In genomic region chr14:23582906-23583760, GRCh38 we compare ENCODE assay signal across 19 cellular contexts. TPM values are rescaled to one million over a fixed set of nuclear protein-coding genes. Genes with fewer than 3 reads are reported as not detected.
DNase-seq lines count a peak whose midpoint lies in the region; ATAC-seq and TF ChIP-seq lines count a peak whose summit lies in the region.
"Had no signal": no experiment of that assay in that cellular context is flagged by ENCODE, and none has a peak within 500 bp of the region (broad histone marks: within the 10 kb centered on the region; RNA-seq: fewer than 3 reads in every experiment).

No MANE protein-coding gene starts in this region.

- H3K4me1 ChIP-seq in stomach, result peaks cover 0 to 6% (median 1%) of the 10 kb centered on the region in 4 donors
- H3K4me1 ChIP-seq in neural progenitor cell, result peaks cover 9% of the 10 kb centered on the region

- TF ChIP-seq EP300 in stomach (IDR thresholded peaks at IDR 0.05), result no peak

- no peak overlapping the region for H3K27ac Mint-ChIP-seq in activated CD8-positive, alpha-beta T cell treated with anti-CD3 and anti-CD28 coated beads, Interleukin-2, amount 10 ng/mL, durations not matched to agents 7 days and 5 days
- no peak overlapping the region for H3K27ac Mint-ChIP-seq in activated CD8-positive, alpha-beta T cell treated with anti-CD3 and anti-CD28 coated beads for 36 hours
- H3K27ac Mint-ChIP-seq in neural progenitor cell, result no peak overlapping the region
- H3K27ac Mint-ChIP-seq: CD4-positive, CD25-positive, alpha-beta regulatory T cell; GM23338; IgD-negative memory B cell had no signal

- no peaks in the 10 kb centered on the region for H3K36me3 ChIP-seq in stomach
- H3K36me3 ChIP-seq in neural progenitor cell, result no peaks in the 10 kb centered on the region
- H3K36me3 ChIP-seq: BLaER1 treated with 17β-estradiol and CSF1 and Interleukin-3, amounts not matched to agents 10 nM and 100 nM had no signal

- CTCF ChIA-PET in activated CD8-positive, alpha-beta T cell treated with anti-CD3 and anti-CD28 coated beads, Interleukin-2, amount 10 ng/mL, durations not matched to agents 7 days and 5 days (lab: Charles Lee), result interaction anchor here (2.5 to 3.3 kb wide), 2 partner anchors 24 to 49 kb away, joined by 9 to 17 read pairs; no protein-coding TSS in a partner anchor
- CTCF ChIA-PET in activated CD8-positive, alpha-beta T cell treated with anti-CD3 and anti-CD28 coated beads for 36 hours (lab: Charles Lee), result interaction anchor here (0.8 to 1.7 kb wide), 3 partner anchors 24 to 96 kb away, joined by 3 to 5 read pairs (median 3); no protein-coding TSS in a partner anchor

- TF ChIP-seq CTCF in activated CD8-positive, alpha-beta T cell treated with anti-CD3 and anti-CD28 coated beads for 36 hours (IDR thresholded peaks at IDR 0.05), result no peak
- TF ChIP-seq CTCF in stomach (IDR thresholded peaks at IDR 0.05), result no peak
- TF ChIP-seq CTCF in neural progenitor cell (IDR thresholded peaks at IDR 0.05), result no peak

- H3K27ac ChIP-seq in stomach, result no peak overlapping the region
- H3K27ac ChIP-seq in neural progenitor cell, result no peak overlapping the region
- H3K27ac ChIP-seq: BLaER1 treated with 17β-estradiol and CSF1 and Interleukin-3, amounts not matched to agents 10 nM and 100 nM had no signal

- no peak overlapping the region for H3K4me3 ChIP-seq in stomach
- H3K4me3 ChIP-seq in neural progenitor cell, result no peak overlapping the region
- H3K4me3 ChIP-seq: BLaER1 treated with 17β-estradiol and CSF1 and Interleukin-3, amounts not matched to agents 10 nM and 100 nM; GM23338 had no signal

- H3F3A ChIP-seq in neural progenitor cell (ENCODE audit: low read depth), result peaks cover 4% of the 10 kb centered on the region

- H3K9ac ChIP-seq in neural progenitor cell, result no peak overlapping the region
- H3K9ac ChIP-seq: BLaER1 treated with 17β-estradiol and CSF1 and Interleukin-3, amounts not matched to agents 10 nM and 100 nM had no signal

- H3K4me3 Mint-ChIP-seq in activated CD8-positive, alpha-beta T cell treated with anti-CD3 and anti-CD28 coated beads, Interleukin-2, amount 10 ng/mL, durations not matched to agents 7 days and 5 days, result no peak overlapping the region
- no peak overlapping the region for H3K4me3 Mint-ChIP-seq in activated CD8-positive, alpha-beta T cell treated with anti-CD3 and anti-CD28 coated beads for 36 hours
- H3K4me3 Mint-ChIP-seq in neural progenitor cell, result no peak overlapping the region
- H3K4me3 Mint-ChIP-seq: GM23338, IgD-negative memory B cell had no signal

- no peaks in the 10 kb centered on the region for H3K9me3 Mint-ChIP-seq in activated CD8-positive, alpha-beta T cell treated with anti-CD3 and anti-CD28 coated beads, Interleukin-2, amount 10 ng/mL, durations not matched to agents 7 days and 5 days (ENCODE audit: insufficient read depth)
- no peaks in the 10 kb centered on the region for H3K9me3 Mint-ChIP-seq in activated CD8-positive, alpha-beta T cell treated with anti-CD3 and anti-CD28 coated beads for 36 hours
- H3K9me3 Mint-ChIP-seq in neural progenitor cell, result peaks cover 2% of the 10 kb centered on the region
- H3K9me3 Mint-ChIP-seq: IgD-negative memory B cell had no signal

- peaks cover 40% of the 10 kb centered on the region for H3K27me3 Mint-ChIP-seq in activated CD8-positive, alpha-beta T cell treated with anti-CD3 and anti-CD28 coated beads, Interleukin-2, amount 10 ng/mL, durations not matched to agents 7 days and 5 days (ENCODE audit: low read depth)
- H3K27me3 Mint-ChIP-seq in activated CD8-positive, alpha-beta T cell treated with anti-CD3 and anti-CD28 coated beads for 36 hours, result peaks cover 32% of the 10 kb centered on the region
- peaks cover 4% of the 10 kb centered on the region for H3K27me3 Mint-ChIP-seq in neural progenitor cell (ENCODE audit: insufficient read depth, low read depth)

- H3K79me2 ChIP-seq in neural progenitor cell (ENCODE audit: low read depth), result no peaks in the 10 kb centered on the region

- 83 to 94% (median 90%) methylated on average over 3 of the region's 3 CpGs for WGBS in stomach, 5 donors

- no peak overlapping the region for H2AFZ ChIP-seq in neural progenitor cell (replicated peaks)
- H2AFZ ChIP-seq: GM23338 had no signal

- intact Hi-C loops in activated CD8-positive, alpha-beta T cell treated with anti-CD3 and anti-CD28 coated beads for 36 hours (cut with micrococcal nuclease), result no loop called here
- intact Hi-C loops in stomach (cut with DNase I; ENCODE audit: low total_unique reads), result no loop called here

- ATAC-seq in activated CD8-positive, alpha-beta T cell treated with anti-CD3 and anti-CD28 coated beads, Interleukin-2, amount 10 ng/mL, durations not matched to agents 7 days and 5 days, result no peak
- no peak for ATAC-seq in activated CD8-positive, alpha-beta T cell treated with anti-CD3 and anti-CD28 coated beads for 36 hours
- no peak for ATAC-seq in GM18519 (IDR thresholded peaks at IDR 0.05; ENCODE audit: low FRiP score, unreplicated experiment)
- ATAC-seq: GM23338 had no signal

- H3K9me3 ChIP-seq in stomach, result no peaks in the 10 kb centered on the region
- no peaks in the 10 kb centered on the region for H3K9me3 ChIP-seq in neural progenitor cell (ENCODE audit: low read depth)
- H3K9me3 ChIP-seq: BLaER1 treated with 17β-estradiol and CSF1 and Interleukin-3, amounts not matched to agents 10 nM and 100 nM had no signal

- no peaks in the 10 kb centered on the region for H3K4me1 Mint-ChIP-seq in activated CD8-positive, alpha-beta T cell treated with anti-CD3 and anti-CD28 coated beads, Interleukin-2, amount 10 ng/mL, durations not matched to agents 7 days and 5 days (ENCODE audit: low read depth)
- H3K4me1 Mint-ChIP-seq in activated CD8-positive, alpha-beta T cell treated with anti-CD3 and anti-CD28 coated beads for 36 hours (ENCODE audit: low read depth), result peaks cover 2% of the 10 kb centered on the region
- peaks cover 21% of the 10 kb centered on the region for H3K4me1 Mint-ChIP-seq in neural progenitor cell
- H3K4me1 Mint-ChIP-seq: IgD-negative memory B cell had no signal

- H3K4me2 ChIP-seq in neural progenitor cell, result no peak overlapping the region
- H3K4me2 ChIP-seq: BLaER1 treated with 17β-estradiol and CSF1 and Interleukin-3, amounts not matched to agents 10 nM and 100 nM; GM23338 had no signal

- no peaks in the 10 kb centered on the region for H4K20me1 ChIP-seq in neural progenitor cell (ENCODE audit: low read depth)
- H4K20me1 ChIP-seq: BLaER1 treated with 17β-estradiol and CSF1 and Interleukin-3, amounts not matched to agents 10 nM and 100 nM had no signal

- peaks cover 0 to 53% (median 8%) of the 10 kb centered on the region in 3 donors for H3K27me3 ChIP-seq in stomach
- peaks cover 5% of the 10 kb centered on the region for H3K27me3 ChIP-seq in neural progenitor cell

- TF ChIP-seq POLR2A in stomach (IDR thresholded peaks at IDR 0.05), result no peak

- DNase-seq in activated CD8-positive, alpha-beta T cell treated with anti-CD3 and anti-CD28 coated beads, Interleukin-2, amount 10 ng/mL, durations not matched to agents 7 days and 5 days, result peak; percentile 16
- no peak for DNase-seq in activated CD8-positive, alpha-beta T cell treated with anti-CD3 and anti-CD28 coated beads for 36 hours
- DNase-seq in HT1080 (ENCODE audit: low read depth), result peak; percentile 86
- peak; percentile 76 for DNase-seq in cerebellar cortex (ENCODE audit: low spot score)
- DNase-seq in stomach, result peak; percentile 9
- DNase-seq in COR-L47 (lab: John Stamatoyannopoulos, UW), result no peak
- no peak for DNase-seq in neural progenitor cell (ENCODE audit: low spot score)
- DNase-seq: ACHN; Calu3; CD4-positive, CD25-positive, alpha-beta regulatory T cell; DMS153; DND-41; GF-D8; H7 had no signal

- H3K36me3 Mint-ChIP-seq in activated CD8-positive, alpha-beta T cell treated with anti-CD3 and anti-CD28 coated beads, Interleukin-2, amount 10 ng/mL, durations not matched to agents 7 days and 5 days (ENCODE audit: low read depth), result no peaks in the 10 kb centered on the region
- H3K36me3 Mint-ChIP-seq in activated CD8-positive, alpha-beta T cell treated with anti-CD3 and anti-CD28 coated beads for 36 hours (ENCODE audit: low read depth), result no peaks in the 10 kb centered on the region
- no peaks in the 10 kb centered on the region for H3K36me3 Mint-ChIP-seq in neural progenitor cell
- H3K36me3 Mint-ChIP-seq: CD4-positive, CD25-positive, alpha-beta regulatory T cell; IgD-negative memory B cell had no signal

- POLR2A ChIA-PET in activated CD8-positive, alpha-beta T cell treated with anti-CD3 and anti-CD28 coated beads, Interleukin-2, amount 10 ng/mL, durations not matched to agents 7 days and 5 days (lab: Charles Lee), result no interaction called here
- POLR2A ChIA-PET in activated CD8-positive, alpha-beta T cell treated with anti-CD3 and anti-CD28 coated beads for 36 hours (lab: Charles Lee), result interaction anchor here (0.8 kb wide), 1 partner anchor 20 kb away, joined by 3 read pairs; no protein-coding TSS in a partner anchor

RNA-seq across cellular contexts. Expression of gene JPH4, which starts 4.5 kb away (rescaled TPM):
- total RNA-seq in activated CD8-positive, alpha-beta T cell treated with anti-CD3 and anti-CD28 coated beads, Interleukin-2, amount 10 ng/mL, durations not matched to agents 7 days and 5 days, result not detected
- total RNA-seq in activated CD8-positive, alpha-beta T cell treated with anti-CD3 and anti-CD28 coated beads for 36 hours, result under 1 TPM; 0.25 to 0.51 TPM
- total RNA-seq in HT1080 (2014; rRNA removed; shearing (Covaris generic)), result 32.5 and 36.3 TPM in 2 replicates
- polyA plus RNA-seq in HT1080 (2015; cell fraction: cytosol; rRNA removed), result 44.0 and 49.2 TPM in 2 replicates
- polyA plus RNA-seq in HT1080 (2015; cell fraction: nucleus; rRNA removed), result 74.5 and 79.1 TPM in 2 replicates
- total RNA-seq in stomach, result 1 to 10 TPM in 1 of 5 donors, under 1 TPM in 2, not detected in 2; 0.43 to 1.1 (median 0.58) TPM
- under 1 TPM; 0.15 to 0.50 (median 0.30) TPM for polyA plus RNA-seq in stomach
- total RNA-seq in neural progenitor cell (ENCODE audit: low replicate concordance), result 3.2 and 13.5 TPM in 2 replicates
- total RNA-seq: A172; Calu3; CD4-positive, CD25-positive, alpha-beta regulatory T cell had no signal

RNA-seq across cellular contexts. Expression of gene AP1G2, which starts 15.5 kb away (rescaled TPM):
- 100 to 1,000 TPM; 267 to 276 TPM for total RNA-seq in activated CD8-positive, alpha-beta T cell treated with anti-CD3 and anti-CD28 coated beads, Interleukin-2, amount 10 ng/mL, durations not matched to agents 7 days and 5 days
- total RNA-seq in activated CD8-positive, alpha-beta T cell treated with anti-CD3 and anti-CD28 coated beads for 36 hours, result 100 to 1,000 TPM; 146 to 155 TPM
- 26.5 and 31.5 TPM in 2 replicates for total RNA-seq in HT1080 (2014; rRNA removed; shearing (Covaris generic))
- 15.8 and 19.8 TPM in 2 replicates for polyA plus RNA-seq in HT1080 (2015; cell fraction: cytosol; rRNA removed)
- 226 and 244 TPM in 2 replicates for polyA plus RNA-seq in HT1080 (2015; cell fraction: nucleus; rRNA removed)
- total RNA-seq in stomach (100 to 1,000 TPM in 4 of 5 donors, 10 to 100 TPM in 1; 39.1 to 531 (median 212) TPM), neural progenitor cell (ENCODE audit: low replicate concordance) (65.4 and 126 TPM in 2 replicates)
- polyA plus RNA-seq in stomach, result 100 to 1,000 TPM in 2 of 3 donors, 10 to 100 TPM in 1; 85.9 to 214 (median 113) TPM

RNA-seq across cellular contexts. Expression of gene THTPA, which starts 27.1 kb away (rescaled TPM):
- total RNA-seq in activated CD8-positive, alpha-beta T cell treated with anti-CD3 and anti-CD28 coated beads, Interleukin-2, amount 10 ng/mL, durations not matched to agents 7 days and 5 days, result 1 to 10 TPM; 7.3 to 9.8 TPM
- total RNA-seq in activated CD8-positive, alpha-beta T cell treated with anti-CD3 and anti-CD28 coated beads for 36 hours, result 1 to 10 TPM; 5.1 to 7.6 TPM
- total RNA-seq in HT1080 (2014; rRNA removed; shearing (Covaris generic)), result 19.5 and 25.8 TPM in 2 replicates
- 21.1 and 23.1 TPM in 2 replicates for polyA plus RNA-seq in HT1080 (2015; cell fraction: cytosol; rRNA removed)
- polyA plus RNA-seq in HT1080 (2015; cell fraction: nucleus; rRNA removed), result 31.6 and 34.4 TPM in 2 replicates
- total RNA-seq in stomach, result 100 to 1,000 TPM in 1 of 5 donors, 10 to 100 TPM in 3, 1 to 10 TPM in 1; 8.5 to 170 (median 20.6) TPM
- 10 to 100 TPM in 2 of 3 donors, 1 to 10 TPM in 1; 8.6 to 16.7 (median 15.9) TPM for polyA plus RNA-seq in stomach
- total RNA-seq in neural progenitor cell (ENCODE audit: low replicate concordance), result 7.7 and 17.0 TPM in 2 replicates

RNA-seq across cellular contexts. Expression of gene ZFHX2, which starts 31.6 kb away (rescaled TPM):
- total RNA-seq in activated CD8-positive, alpha-beta T cell treated with anti-CD3 and anti-CD28 coated beads, Interleukin-2, amount 10 ng/mL, durations not matched to agents 7 days and 5 days, result 1 to 10 TPM in 1 of 2 experiments, under 1 TPM in 1; 0.90 to 1.5 TPM
- 1 to 10 TPM in 1 of 2 experiments, under 1 TPM in 1; 0.78 to 1.0 TPM for total RNA-seq in activated CD8-positive, alpha-beta T cell treated with anti-CD3 and anti-CD28 coated beads for 36 hours
- total RNA-seq in HT1080 (2014; rRNA removed; shearing (Covaris generic)), result 0.63 and 1.2 TPM in 2 replicates
- polyA plus RNA-seq in HT1080 (2015; cell fraction: cytosol; rRNA removed), result 0.32 and 0.91 TPM in 2 replicates
- 0.39 and 0.49 TPM in 2 replicates for polyA plus RNA-seq in HT1080 (2015; cell fraction: nucleus; rRNA removed)
- 1 to 10 TPM in 1 of 5 donors, under 1 TPM in 4; under 0.01 to 2.9 (median 0.43) TPM for total RNA-seq in stomach
- 1 to 10 TPM in 1 of 3 donors, under 1 TPM in 1, not detected in 1; 0.68 to 1.1 TPM for polyA plus RNA-seq in stomach
- total RNA-seq in neural progenitor cell (ENCODE audit: low replicate concordance), result 0.90 and 2.2 TPM in 2 replicates
- polyA plus RNA-seq: CD4-positive, CD25-positive, alpha-beta regulatory T cell had no signal

RNA-seq across cellular contexts. Expression of gene DHRS2, which starts 53.0 kb away (rescaled TPM):
- under 1 TPM; 0.24 to 0.44 TPM for total RNA-seq in activated CD8-positive, alpha-beta T cell treated with anti-CD3 and anti-CD28 coated beads, Interleukin-2, amount 10 ng/mL, durations not matched to agents 7 days and 5 days
- 1 to 10 TPM; 3.3 to 3.5 TPM for total RNA-seq in activated CD8-positive, alpha-beta T cell treated with anti-CD3 and anti-CD28 coated beads for 36 hours
- total RNA-seq in HT1080 (2014; rRNA removed; shearing (Covaris generic)), result 5,417 and 5,493 TPM in 2 replicates
- polyA plus RNA-seq in HT1080 (2015; cell fraction: cytosol; rRNA removed), result 2,744 and 2,821 TPM in 2 replicates
- 4,377 and 4,573 TPM in 2 replicates for polyA plus RNA-seq in HT1080 (2015; cell fraction: nucleus; rRNA removed)
- total RNA-seq in stomach, result 10 to 100 TPM in 1 of 5 donors, 1 to 10 TPM in 1, not detected in 3; 4.6 to 19.6 TPM
- 1 to 10 TPM; 3.7 to 9.7 (median 6.7) TPM for polyA plus RNA-seq in stomach
- total RNA-seq in neural progenitor cell (ENCODE audit: low replicate concordance), result 0.59 and 2.8 TPM in 2 replicates
- total RNA-seq: CD4-positive, CD25-positive, alpha-beta regulatory T cell had no signal
- polyA plus RNA-seq: IgD-negative memory B cell had no signal

Comparison
In these comparisons a context has a peak if more than half of its experiments do, and no peak if none do; other contexts are left out.
1. DNase-seq: peak in activated CD8-positive, alpha-beta T cell treated with anti-CD3 and anti-CD28 coated beads, Interleukin-2, amount 10 ng/mL, durations not matched to agents 7 days and 5 days (single experiment), HT1080 (single experiment), cerebellar cortex (single experiment) and stomach (single experiment); none in activated CD8-positive, alpha-beta T cell treated with anti-CD3 and anti-CD28 coated beads for 36 hours (single experiment), COR-L47 (single experiment) and neural progenitor cell (single experiment).